ENCODE assay signal across 16 cellular contexts in genomic region chr5:56638768-56639238, GRCh38.
A peak's percentile ranks its signal among the peaks of the same experiment; 100 is the strongest.
DNase-seq lines count a peak whose midpoint lies in the region; ATAC-seq and FAIRE-seq lines count a peak whose summit lies in the region.
"Had no signal": no experiment of that assay in that cellular context is flagged by ENCODE, and none has a peak within 500 bp of the region (broad histone marks: within the 10 kb centered on the region; RNA-seq: fewer than 3 reads in every experiment).

No MANE protein-coding gene starts in this region.

- H3K4me3 ChIP-seq in BLaER1 treated with 17β-estradiol and CSF1 and Interleukin-3, amounts not matched to agents 10 nM and 100 nM, result no peak overlapping the region
- H3K4me3 ChIP-seq in mesendoderm (ENCODE audit: low read length) (no peak overlapping the region), right cardiac atrium (ENCODE audit: low read length) (no peak overlapping the region)

- intact Hi-C loops in right cardiac atrium (cut with DNase I), result no loop called here

- H3K4ac ChIP-seq in mesendoderm (ENCODE audit: low read depth, low read length), result no peak overlapping the region

- H4K5ac ChIP-seq in mesendoderm (ENCODE audit: low read length), result no peak overlapping the region

- peak overlapping the region in 2 of 11 experiments; percentile 7 to 38; a peak in 2 of 22 replicates for H3K9ac ChIP-seq in BLaER1 treated with 17β-estradiol and CSF1 and Interleukin-3, amounts not matched to agents 10 nM and 100 nM
- no peak overlapping the region for H3K9ac ChIP-seq in mesendoderm (ENCODE audit: low read length)

- no peak overlapping the region for H2BK5ac ChIP-seq in mesendoderm (ENCODE audit: low read length)

- no peak for ATAC-seq in right cardiac atrium
- ATAC-seq: stimulated activated naive CD8-positive, alpha-beta T cell treated with anti-CD3 and anti-CD28 coated beads, Interleukin-15, Interleukin-2, amounts not matched to agents 100 U/mL and 50 U/mL, for 24 hours had no signal

- no peak overlapping the region for H3K23ac ChIP-seq in mesendoderm (ENCODE audit: low read length)

- H3K4me1 ChIP-seq in BLaER1 treated with 17β-estradiol and CSF1 and Interleukin-3, amounts not matched to agents 10 nM and 100 nM, result peaks cover 0 to 53% (median 16%) of the 10 kb centered on the region in 10 experiments; a peak in 17 of 20 replicates
- H3K4me1 ChIP-seq in mesendoderm (ENCODE audit: control insufficient read depth, low read depth, low read length) (peaks cover 10% of the 10 kb centered on the region), right cardiac atrium (ENCODE audit: control insufficient read depth, insufficient read depth, low read length) (no peaks in the 10 kb centered on the region)

- H3K79me2 ChIP-seq in mesendoderm (ENCODE audit: control insufficient read depth, insufficient read depth, low read length), result no peaks in the 10 kb centered on the region

- no peak for FAIRE-seq in HTR-8/SVneo (lab: Jason Lieb, UNC)
- FAIRE-seq: GM12891 had no signal

- peak overlapping the region in 3 of 11 experiments; percentile 50 to 66 (median 61); a peak in 6 of 22 replicates for H3K27ac ChIP-seq in BLaER1 treated with 17β-estradiol and CSF1 and Interleukin-3, amounts not matched to agents 10 nM and 100 nM
- H3K27ac ChIP-seq in mesendoderm (ENCODE audit: low read depth, low read length) (no peak overlapping the region), right cardiac atrium (ENCODE audit: low read length) (no peak overlapping the region)
- H3K27ac ChIP-seq: neutrophil had no signal

- peak overlapping the region in 7 of 11 experiments; percentile 4 to 83 (median 25); a peak in 10 of 22 replicates for H3K4me2 ChIP-seq in BLaER1 treated with 17β-estradiol and CSF1 and Interleukin-3, amounts not matched to agents 10 nM and 100 nM
- no peak overlapping the region for H3K4me2 ChIP-seq in mesendoderm (ENCODE audit: low read length)

- no peak overlapping the region for H4K8ac ChIP-seq in mesendoderm (ENCODE audit: low read depth, low read length)

- H4K20me1 ChIP-seq in BLaER1 treated with 17β-estradiol and CSF1 and Interleukin-3, amounts not matched to agents 10 nM and 100 nM, result no peaks in the 10 kb centered on the region

- H3K56ac ChIP-seq in mesendoderm (ENCODE audit: low read length), result no peak overlapping the region

- no peak overlapping the region for H2BK120ac ChIP-seq in mesendoderm (ENCODE audit: low read depth, low read length)

- peak; percentile 53 for DNase-seq in DMS79 (lab: John Stamatoyannopoulos, UW)
- DNase-seq in activated T-helper 9 cell treated with anti-CD3 and anti-CD28 coated beads, Interleukin-2, amount 50 U/mL, for 16 hours (ENCODE audit: low read depth), result peak; percentile 1
- no peak for DNase-seq in mesendoderm
- DNase-seq in D341Med (ENCODE audit: low spot score), result no peak
- no peak for DNase-seq in right cardiac atrium
- DNase-seq in HTR-8/SVneo (ENCODE audit: insufficient read length, low spot score), result no peak
- DNase-seq: activated B cell treated with CpG ODN at 0.5 μM for 24 hours; cerebellar nuclear complex; DMS 273 treated with DMSO at 0.1 percent for 48 hours; HFFc6; NCI-H524; SIG-M5; stimulated activated naive CD8-positive, alpha-beta T cell treated with anti-CD3 and anti-CD28 coated beads, Interleukin-15, Interleukin-2, amounts not matched to agents 100 U/mL and 50 U/mL, for 24 hours had no signal

- peaks cover 0 to 34% (median 15%) of the 10 kb centered on the region in 11 experiments; a peak in 11 of 22 replicates for H3K9me3 ChIP-seq in BLaER1 treated with 17β-estradiol and CSF1 and Interleukin-3, amounts not matched to agents 10 nM and 100 nM (replicated peaks in 1 of 11)
- no peaks in the 10 kb centered on the region for H3K9me3 ChIP-seq in right cardiac atrium (ENCODE audit: control insufficient read depth, low read length)
- H3K9me3 ChIP-seq: neutrophil had no signal

- no CpG with 5 or more reads among the region's 5 CpGs for WGBS in mesendoderm (ENCODE audit: extremely low coverage, insufficient coverage, low lambda C conversion rate)
- WGBS in right cardiac atrium, result 94% methylated on average over 5 of the region's 5 CpGs

- no peaks in the 10 kb centered on the region for H3K79me1 ChIP-seq in mesendoderm (ENCODE audit: low read length)

- no peaks in the 10 kb centered on the region for H3K36me3 ChIP-seq in BLaER1 treated with 17β-estradiol and CSF1 and Interleukin-3, amounts not matched to agents 10 nM and 100 nM
- H3K36me3 ChIP-seq in mesendoderm (ENCODE audit: control insufficient read depth, insufficient read depth, low read length), result no peaks in the 10 kb centered on the region
- H3K36me3 ChIP-seq: neutrophil had no signal

- H3K18ac ChIP-seq in mesendoderm (ENCODE audit: low read length), result no peak overlapping the region

- peak overlapping the region; percentile 1 for H2AK5ac ChIP-seq in mesendoderm (ENCODE audit: low read length)

- H3K27me3 ChIP-seq in BLaER1 treated with 17β-estradiol and CSF1 and Interleukin-3, amounts not matched to agents 10 nM and 100 nM, result no peaks in the 10 kb centered on the region
- H3K27me3 ChIP-seq in mesendoderm (ENCODE audit: insufficient read depth, low read length, poor library complexity), result no peaks in the 10 kb centered on the region
- no peaks in the 10 kb centered on the region for H3K27me3 ChIP-seq in right cardiac atrium (ENCODE audit: control insufficient read depth, insufficient read depth)
- H3K27me3 ChIP-seq: neutrophil had no signal

- H2BK15ac ChIP-seq in mesendoderm (replicated peaks; ENCODE audit: low read depth), result no peak overlapping the region

Comparison
In these comparisons a context has a peak if more than half of its experiments do, and no peak if none do; other contexts are left out.
1. DNase-seq: peak in DMS79 (single experiment) and activated T-helper 9 cell treated with anti-CD3 and anti-CD28 coated beads, Interleukin-2, amount 50 U/mL, for 16 hours (single experiment); none in mesendoderm (single experiment), D341Med (single experiment), right cardiac atrium (0 of 3) and HTR-8/SVneo (single experiment).